ENCODE assay signal across 1 cellular context in the genomic region with DNA sequence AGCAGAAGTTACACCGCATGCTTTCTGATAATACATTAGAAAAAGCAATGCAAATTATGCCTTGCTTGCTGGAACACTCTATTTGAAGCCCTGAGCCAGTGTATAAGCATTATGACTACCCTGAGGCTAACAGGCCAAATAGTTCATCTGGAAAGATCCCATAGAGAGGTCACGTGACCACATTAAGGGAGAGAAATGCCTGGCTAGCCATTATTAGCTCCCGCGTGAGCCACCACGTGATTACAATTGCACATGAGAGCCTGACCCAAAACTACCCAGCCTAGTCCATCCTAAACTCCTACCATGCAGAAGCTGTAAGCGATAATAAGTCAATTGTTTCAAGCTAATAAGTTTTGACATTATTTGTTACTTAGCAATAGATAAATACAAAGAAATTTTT.
TF ChIP-seq lines count a peak whose summit lies in the region.

No MANE protein-coding gene starts in this region.

TF ChIP-seq in K562, 482 proteins besides CTCF, POLR2A, EP300 and RAD21 (continued from another document):
- TF ChIP-seq, protein P1, sequence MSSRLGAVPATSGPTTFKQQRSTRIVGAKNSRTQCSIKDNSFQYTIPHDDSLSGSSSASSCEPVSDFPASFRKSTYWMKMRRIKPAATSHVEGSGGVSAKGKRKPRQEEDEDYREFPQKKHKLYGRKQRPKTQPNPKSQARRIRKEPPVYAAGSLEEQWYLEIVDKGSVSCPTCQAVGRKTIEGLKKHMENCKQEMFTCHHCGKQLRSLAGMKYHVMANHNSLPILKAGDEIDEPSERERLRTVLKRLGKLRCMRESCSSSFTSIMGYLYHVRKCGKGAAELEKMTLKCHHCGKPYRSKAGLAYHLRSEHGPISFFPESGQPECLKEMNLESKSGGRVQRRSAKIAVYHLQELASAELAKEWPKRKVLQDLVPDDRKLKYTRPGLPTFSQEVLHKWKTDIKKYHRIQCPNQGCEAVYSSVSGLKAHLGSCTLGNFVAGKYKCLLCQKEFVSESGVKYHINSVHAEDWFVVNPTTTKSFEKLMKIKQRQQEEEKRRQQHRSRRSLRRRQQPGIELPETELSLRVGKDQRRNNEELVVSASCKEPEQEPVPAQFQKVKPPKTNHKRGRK (tag; IDR thresholded peaks at IDR 0.05) = no peak
- TF ChIP-seq HDAC2 (IDR thresholded peaks at IDR 0.05) = no peak
- TF ChIP-seq JUN (IDR thresholded peaks at IDR 0.05; ENCODE audit: borderline replicate concordance, low read depth, low read length) = no peak
- no peak for TF ChIP-seq JUN (CRISPR knock-in tag; IDR thresholded peaks at IDR 0.05; ENCODE audit: borderline replicate concordance)
- no peak for TF ChIP-seq KDM4B (IDR thresholded peaks at IDR 0.05; ENCODE audit: borderline replicate concordance in 2 of 2, low read depth in 1 of 2)
- TF ChIP-seq, protein P2, sequence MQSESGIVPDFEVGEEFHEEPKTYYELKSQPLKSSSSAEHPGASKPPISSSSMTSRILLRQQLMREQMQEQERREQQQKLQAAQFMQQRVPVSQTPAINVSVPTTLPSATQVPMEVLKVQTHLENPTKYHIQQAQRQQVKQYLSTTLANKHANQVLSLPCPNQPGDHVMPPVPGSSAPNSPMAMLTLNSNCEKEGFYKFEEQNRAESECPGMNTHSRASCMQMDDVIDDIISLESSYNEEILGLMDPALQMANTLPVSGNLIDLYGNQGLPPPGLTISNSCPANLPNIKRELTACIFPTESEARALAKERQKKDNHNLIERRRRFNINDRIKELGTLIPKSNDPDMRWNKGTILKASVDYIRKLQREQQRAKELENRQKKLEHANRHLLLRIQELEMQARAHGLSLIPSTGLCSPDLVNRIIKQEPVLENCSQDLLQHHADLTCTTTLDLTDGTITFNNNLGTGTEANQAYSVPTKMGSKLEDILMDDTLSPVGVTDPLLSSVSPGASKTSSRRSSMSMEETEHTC (IDR thresholded peaks at IDR 0.05) = no peak
- no peak for TF ChIP-seq ETV1 (tag; conservative IDR thresholded peaks at IDR 0.05; ENCODE audit: low read depth)
- peak; percentile 55 for TF ChIP-seq RAD51 (IDR thresholded peaks at IDR 0.05; ENCODE audit: borderline replicate concordance, low read depth)
- no peak for TF ChIP-seq TCF7 (IDR thresholded peaks at IDR 0.05; ENCODE audit: borderline replicate concordance)
- TF ChIP-seq ZFP30 (CRISPR knock-in tag; IDR thresholded peaks at IDR 0.05; ENCODE audit: borderline replicate concordance) = no peak
- TF ChIP-seq ZNF766 (CRISPR knock-in tag; conservative IDR thresholded peaks at IDR 0.05) = no peak
